Comparison of ENCODE assay signal across 22 cellular contexts in genomic region chr1:59428828-59429227, GRCh38.
"Had no signal": no experiment of that assay in that cellular context is flagged by ENCODE, and none has a peak within 500 bp of the region (broad histone marks: within the 10 kb centered on the region; RNA-seq: fewer than 3 reads in every experiment).

No MANE protein-coding gene starts in this region.

- H3K36me3 ChIP-seq: sigmoid colon had no signal

- ATAC-seq: activated CD4-positive, alpha-beta T cell treated with anti-CD3 and anti-CD28 coated beads for 36 hours; activated naive CD4-positive, alpha-beta T cell treated with anti-CD3 and anti-CD28 coated beads, Interleukin-2, amount 50 U/mL, for 72 hours; activated T-helper 17 cell treated with anti-CD3 and anti-CD28 coated beads, Interleukin-2, amount 50 U/mL, for 72 hours; foreskin keratinocyte; left ventricle myocardium superior; stimulated activated naive CD8-positive, alpha-beta T cell treated with anti-CD3 and anti-CD28 coated beads, Interleukin-15, Interleukin-2, amounts not matched to agents 100 U/mL and 50 U/mL, for 24 hours; WTC11 had no signal

- H3K9me3 ChIP-seq: sigmoid colon had no signal

- H3K27ac ChIP-seq: foreskin keratinocyte, sigmoid colon had no signal

- H3K27me3 ChIP-seq: foreskin keratinocyte, sigmoid colon had no signal

- DNase-seq: activated CD4-positive, alpha-beta T cell treated with anti-CD3 and anti-CD28 coated beads for 36 hours; activated CD4-positive, alpha-beta T cell treated with anti-CD3 and anti-CD28 coated beads, Interleukin-2, amount 50 U/mL, for 4 hours; activated CD8-positive, alpha-beta memory T cell treated with anti-CD3 and anti-CD28 coated beads for 24 hours; activated CD8-positive, alpha-beta memory T cell treated with anti-CD3 and anti-CD28 coated beads, Interleukin-2, amount 50 U/mL, for 4 hours; activated T-cell treated with anti-CD3 and anti-CD28 coated beads, Interleukin-2, amount 50 U/mL, for 24 hours; aorta; effector CD8-positive, alpha-beta T cell; erythroblast; foreskin keratinocyte; hippocampal formation; kidney glomerular epithelial cell; left ventricle myocardium superior; mammary epithelial cell; occipital lobe; retina; sigmoid colon; stimulated activated CD4-positive, alpha-beta T cell treated with anti-CD3 and anti-CD28 coated beads, Interleukin-4, amount 100 ng/mL, for 4 hours; stimulated activated naive CD8-positive, alpha-beta T cell treated with anti-CD3 and anti-CD28 coated beads, Interleukin-15, Interleukin-2, amounts not matched to agents 100 U/mL and 50 U/mL, for 24 hours; T-helper 9 cell had no signal

- H3K4me3 ChIP-seq: sigmoid colon had no signal
